8 cellular contexts compared by ENCODE assay signal in the genomic region with DNA sequence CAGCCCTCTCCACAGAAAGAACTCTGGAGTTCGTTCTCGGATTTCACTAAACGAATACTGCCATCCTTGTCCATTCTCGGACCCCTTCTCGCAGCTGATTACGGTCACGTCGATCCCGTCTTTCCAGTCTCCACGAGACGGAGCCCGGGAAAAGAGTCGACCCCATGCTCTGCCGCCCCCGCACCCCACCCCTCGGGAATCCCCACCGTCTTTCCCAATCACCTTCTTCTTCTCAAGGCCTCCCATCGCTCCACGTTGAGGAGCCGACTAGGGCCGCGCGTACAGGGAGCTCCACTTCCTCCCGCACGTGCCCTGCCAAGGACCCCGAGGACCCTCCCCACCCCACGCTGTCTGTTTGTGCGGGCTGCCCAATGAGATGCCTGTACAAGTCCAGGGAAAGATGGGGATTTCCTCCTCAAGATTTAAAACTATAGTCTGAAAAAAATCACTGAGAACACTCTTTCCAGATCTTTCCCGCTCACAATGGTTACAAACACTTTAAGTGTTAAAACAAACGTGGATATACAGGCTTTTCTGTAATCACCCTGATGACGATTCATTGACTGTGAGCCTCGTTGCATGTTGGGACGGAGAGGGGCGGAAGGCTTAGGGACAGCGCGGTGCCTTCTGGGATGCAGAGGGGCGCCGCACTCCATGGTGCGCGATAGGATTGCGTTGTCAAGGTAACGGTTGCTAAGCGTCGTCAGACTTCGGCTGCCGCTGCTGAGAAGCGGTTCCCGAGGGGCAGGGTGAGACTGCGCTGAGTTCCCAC. TPM values are rescaled to one million over a fixed set of nuclear protein-coding genes. Genes with fewer than 3 reads are reported as not detected.
A peak's percentile ranks its signal among the peaks of the same experiment; 100 is the strongest.
DNase-seq lines count a peak whose midpoint lies in the region; ATAC-seq and TF ChIP-seq lines count a peak whose summit lies in the region.

PES1 (minus strand) TSS at position 323 of the 772 bp plus-strand sequence; CDS start at position 246, 77 bp downstream.

- H4K20me1 ChIP-seq in osteoblast (ENCODE audit: insufficient read depth, low read length) = peaks cover 20% of the 10 kb centered on the region

- H3K4me1 ChIP-seq in osteoblast (ENCODE audit: insufficient read depth, low read length) = peaks cover 8% of the 10 kb centered on the region
- H3K4me1 ChIP-seq in thoracic aorta (ENCODE audit: control insufficient read depth in 1 of 2, low read depth in 2 of 2) = peaks cover 11 to 20% of the 10 kb centered on the region in 2 donors

- peak; percentile 60 for TF ChIP-seq POLR2A in GM10847 (IDR thresholded peaks at IDR 0.05; ENCODE audit: extremely low read depth, insufficient read length)

- peaks cover 5% of the 10 kb centered on the region for H3K36me3 Mint-ChIP-seq in activated naive CD8-positive, alpha-beta T cell treated with anti-CD3 and anti-CD28 coated beads, Interleukin-2, amount 10 ng/mL, durations not matched to agents 7 days and 5 days
- no peaks in the 10 kb centered on the region for H3K36me3 Mint-ChIP-seq in glutamatergic neuron (ENCODE audit: unreplicated experiment)

- peak within 1 kb of the TSS; percentile 96 for H3K27ac ChIP-seq in osteoblast (ENCODE audit: low read depth, low read length)
- peak within 1 kb of the TSS; percentile 66 to 67 for H3K27ac ChIP-seq in thoracic aorta

- H3K27me3 ChIP-seq in osteoblast (ENCODE audit: insufficient read depth, low read length) = peaks cover 5% of the 10 kb centered on the region
- no peaks in the 10 kb centered on the region for H3K27me3 ChIP-seq in thoracic aorta (replicated peaks; ENCODE audit: insufficient read depth)

- H3K27me3 Mint-ChIP-seq in activated naive CD8-positive, alpha-beta T cell treated with anti-CD3 and anti-CD28 coated beads, Interleukin-2, amount 10 ng/mL, durations not matched to agents 7 days and 5 days = peaks cover 11% of the 10 kb centered on the region
- H3K27me3 Mint-ChIP-seq in glutamatergic neuron (ENCODE audit: unreplicated experiment) = no peaks in the 10 kb centered on the region

- ATAC-seq in HG02642 (IDR thresholded peaks at IDR 0.05; ENCODE audit: poor library complexity, unreplicated experiment) = peak; percentile 98
- peak; percentile 98 for ATAC-seq in activated naive CD8-positive, alpha-beta T cell treated with anti-CD3 and anti-CD28 coated beads, Interleukin-2, amount 10 ng/mL, durations not matched to agents 7 days and 5 days (ENCODE audit: low read depth)
- peak; percentile 97 for ATAC-seq in thoracic aorta (ENCODE audit: insufficient number of reproducible peaks, low FRiP score, low read depth)

- H3K4me3 ChIP-seq in osteoblast (ENCODE audit: insufficient read depth, low read length) (peak within 1 kb of the TSS; percentile 85), thoracic aorta (peak within 1 kb of the TSS; percentile 86)

- POLR2A ChIA-PET in activated naive CD8-positive, alpha-beta T cell treated with anti-CD3 and anti-CD28 coated beads, Interleukin-2, amount 10 ng/mL, durations not matched to agents 7 days and 5 days (lab: Charles Lee) = interaction anchor here (1.4 to 1.6 kb wide), 2 partner anchors 17 to 168 kb away, joined by 4 to 8 read pairs; no protein-coding TSS in a partner anchor

- H3K4me1 Mint-ChIP-seq in activated naive CD8-positive, alpha-beta T cell treated with anti-CD3 and anti-CD28 coated beads, Interleukin-2, amount 10 ng/mL, durations not matched to agents 7 days and 5 days = peaks cover 2% of the 10 kb centered on the region
- H3K4me1 Mint-ChIP-seq in glutamatergic neuron (ENCODE audit: low read depth, unreplicated experiment) = no peaks in the 10 kb centered on the region

- H3K36me3 ChIP-seq in osteoblast (ENCODE audit: insufficient read depth, low read length) = peaks cover 29% of the 10 kb centered on the region
- H3K36me3 ChIP-seq in thoracic aorta = peaks cover 24% of the 10 kb centered on the region

- no peak within 1 kb of the TSS for H3K4me3 Mint-ChIP-seq in activated naive CD8-positive, alpha-beta T cell treated with anti-CD3 and anti-CD28 coated beads, Interleukin-2, amount 10 ng/mL, durations not matched to agents 7 days and 5 days
- no peak within 1 kb of the TSS for H3K4me3 Mint-ChIP-seq in glutamatergic neuron (ENCODE audit: unreplicated experiment)

- peak within 1 kb of the TSS; percentile 93 for H3K4me2 ChIP-seq in osteoblast (ENCODE audit: insufficient read depth, low read length)

- peak within 1 kb of the TSS; percentile 70 for H2AFZ ChIP-seq in osteoblast (ENCODE audit: low read length)

- H3K9me3 ChIP-seq in osteoblast (ENCODE audit: low read depth, low read length) = no peaks in the 10 kb centered on the region
- no peaks in the 10 kb centered on the region for H3K9me3 ChIP-seq in thoracic aorta

- DNase-seq in NCI-H1105 treated with DMSO at 0.1 percent for 48 hours (lab: John Stamatoyannopoulos, UW) (peak; percentile 98), SKM-1 treated with dmso at 0.1 percent for 144 hours (lab: John Stamatoyannopoulos, UW; ENCODE audit: unreplicated experiment) (peak; percentile 98), glutamatergic neuron (peak; percentile 94), osteoblast (ENCODE audit: insufficient read length, low spot score, missing footprints) (peak; percentile 99), thoracic aorta (ENCODE audit: low spot score) (peak; percentile 83)
- DNase-seq in activated naive CD8-positive, alpha-beta T cell treated with anti-CD3 and anti-CD28 coated beads, Interleukin-2, amount 10 ng/mL, durations not matched to agents 7 days and 5 days = peak; percentile 87

- H3K79me2 ChIP-seq in osteoblast (ENCODE audit: insufficient read depth, low read length) = peaks cover 36% of the 10 kb centered on the region

- H3K9me3 Mint-ChIP-seq in activated naive CD8-positive, alpha-beta T cell treated with anti-CD3 and anti-CD28 coated beads, Interleukin-2, amount 10 ng/mL, durations not matched to agents 7 days and 5 days = no peaks in the 10 kb centered on the region
- no peaks in the 10 kb centered on the region for H3K9me3 Mint-ChIP-seq in glutamatergic neuron (ENCODE audit: unreplicated experiment)

- no peak within 1 kb of the TSS for H3K27ac Mint-ChIP-seq in activated naive CD8-positive, alpha-beta T cell treated with anti-CD3 and anti-CD28 coated beads, Interleukin-2, amount 10 ng/mL, durations not matched to agents 7 days and 5 days
- H3K27ac Mint-ChIP-seq in glutamatergic neuron (ENCODE audit: unreplicated experiment) = no peak within 1 kb of the TSS

- TF ChIP-seq CTCF in glutamatergic neuron (IDR thresholded peaks at IDR 0.05; ENCODE audit: partially characterized antibody, unreplicated experiment) (no peak), osteoblast (IDR thresholded peaks at IDR 0.05; ENCODE audit: extremely low read depth, low read depth, low read length) (no peak), thoracic aorta (IDR thresholded peaks at IDR 0.05) (no peak)

RNA-seq across cellular contexts. Expression of gene PES1, which starts in this region (rescaled TPM):
- total RNA-seq in activated naive CD8-positive, alpha-beta T cell treated with anti-CD3 and anti-CD28 coated beads, Interleukin-2, amount 10 ng/mL, durations not matched to agents 7 days and 5 days = 10 to 100 TPM; 51.2 to 57.1 TPM
- total RNA-seq in glutamatergic neuron (ENCODE audit: unreplicated experiment) (40.6 TPM), osteoblast (61.6 and 64.8 TPM in 2 replicates), thoracic aorta (10 to 100 TPM; 30.5 to 58.6 TPM)

Comparison
In these comparisons a context has a peak if more than half of its experiments do, and no peak if none do; other contexts are left out.
1. Peak in every context shown above with its lines: DNase-seq, ATAC-seq, H3K4me3 ChIP-seq and H3K27ac ChIP-seq.